8 cellular contexts compared by ENCODE assay signal in genomic region chr6:113642714-113643442, GRCh38.
DNase-seq lines count a peak whose midpoint lies in the region; ATAC-seq, FAIRE-seq and TF ChIP-seq lines count a peak whose summit lies in the region.

No MANE protein-coding gene starts in this region.

- H3K4me1 ChIP-seq in lung (ENCODE audit: control insufficient read depth in 2 of 2, insufficient read depth in 2 of 2, low read length in 2 of 2) = peaks cover 0 to 3% of the 10 kb centered on the region in 2 donors

- no peak for TF ChIP-seq CTCF in lung (IDR thresholded peaks at IDR 0.05; ENCODE audit: control extremely low read depth, extremely low read depth)

- ATAC-seq in GM19438 (IDR thresholded peaks at IDR 0.05; ENCODE audit: low read depth, unreplicated experiment) = peak; percentile 97
- peak; percentile 98 for ATAC-seq in HG03175 (IDR thresholded peaks at IDR 0.05; ENCODE audit: unreplicated experiment)
- no peak for ATAC-seq in lung (ENCODE audit: insufficient read depth, low FRiP score)

- no peaks in the 10 kb centered on the region for H3K36me3 ChIP-seq in lung (ENCODE audit: control insufficient read depth in 2 of 2, insufficient read depth in 2 of 2, low read length in 2 of 2)

- no peak overlapping the region for H3K4me3 ChIP-seq in lung

- H3K27ac ChIP-seq in lung (ENCODE audit: low read depth in 1 of 2, low read length in 1 of 2) = no peak overlapping the region

- DNase-seq in DMS153 treated with DMSO at 0.1 percent for 48 hours (lab: John Stamatoyannopoulos, UW; ENCODE audit: unreplicated experiment) = peak; percentile 96
- DNase-seq in NCI-H748 treated with DMSO at 0.1 percent for 48 hours (lab: John Stamatoyannopoulos, UW) = peak; percentile 93
- peak; percentile 72 for DNase-seq in lung (ENCODE audit: low spot score)
- no peak for DNase-seq in OCI-M2 (lab: John Stamatoyannopoulos, UW; ENCODE audit: unreplicated experiment)
- DNase-seq in urothelium cell line (ENCODE audit: low spot score) = no peak
- DNase-seq in D341Med (ENCODE audit: low spot score) = no peak

- WGBS in lung, 2 donors = 62 to 69% methylated on average over 2 of the region's 2 CpGs

- H3K9me3 ChIP-seq in lung (ENCODE audit: control insufficient read depth in 2 of 2, insufficient read depth in 1 of 2, low read length in 1 of 2) = no peaks in the 10 kb centered on the region

- no peaks in the 10 kb centered on the region for H3K27me3 ChIP-seq in lung (ENCODE audit: control insufficient read depth, insufficient read depth)

- no peak for FAIRE-seq in urothelium cell line (lab: Jason Lieb, UNC)

Comparison
In these comparisons a context has a peak if more than half of its experiments do, and no peak if none do; other contexts are left out.
1. DNase-seq: peak in DMS153 treated with DMSO at 0.1 percent for 48 hours (single experiment), NCI-H748 treated with DMSO at 0.1 percent for 48 hours (single experiment) and lung (single experiment); none in OCI-M2 (single experiment), urothelium cell line (single experiment) and D341Med (single experiment).